Comparison of ENCODE assay signal across 21 cellular contexts in genomic region chr6:131976545-131977061, GRCh38. TPM values are rescaled to one million over a fixed set of nuclear protein-coding genes. Genes with fewer than 3 reads are reported as not detected.
DNase-seq lines count a peak whose midpoint lies in the region; ATAC-seq and TF ChIP-seq lines count a peak whose summit lies in the region.
"Had no signal": no experiment of that assay in that cellular context is flagged by ENCODE, and none has a peak within 500 bp of the region (broad histone marks: within the 10 kb centered on the region; RNA-seq: fewer than 3 reads in every experiment).

No MANE protein-coding gene starts in this region.

- H3K27ac ChIP-seq in heart left ventricle (peak overlapping the region in 1 of 12 donors; percentile 1), tibial artery (peak overlapping the region; percentile 12 to 43)
- H3K27ac ChIP-seq: A549, breast epithelium, prostate gland had no signal

- 30 to 43% (median 36%) methylated on average over 6 of the region's 6 CpGs for WGBS in heart left ventricle, 4 donors

- peak in 3 of 4 donors; percentile 42 to 64 (median 55) for ATAC-seq in heart left ventricle
- ATAC-seq in left colon = peak; percentile 50
- ATAC-seq: A549; natural killer cell; stimulated activated naive CD8-positive, alpha-beta T cell treated with anti-CD3 and anti-CD28 coated beads, Interleukin-15, amount 100 ng/mL, for 72 hours; T-helper 17 cell had no signal

- no peaks in the 10 kb centered on the region for H3K36me3 ChIP-seq in heart left ventricle
- H3K36me3 ChIP-seq in tibial artery = no peaks in the 10 kb centered on the region
- H3K36me3 ChIP-seq: breast epithelium, prostate gland had no signal

- peaks cover 0 to 25% (median 4%) of the 10 kb centered on the region in 12 donors for H3K4me1 ChIP-seq in heart left ventricle
- peaks cover 0 to 55% (median 16%) of the 10 kb centered on the region in 4 donors for H3K4me1 ChIP-seq in tibial artery
- H3K4me1 ChIP-seq: breast epithelium had no signal

- no peak overlapping the region for H3K4me3 ChIP-seq in heart left ventricle
- no peak overlapping the region for H3K4me3 ChIP-seq in cardiac fibroblast (replicated peaks in 1 of 2; ENCODE audit: low read depth in 2 of 2, low read length in 2 of 2)
- no peak overlapping the region for H3K4me3 ChIP-seq in tibial artery
- H3K4me3 ChIP-seq: A549, breast epithelium, prostate gland had no signal

- intact Hi-C loops in heart left ventricle (cut with DNase I) = no loop called here
- intact Hi-C loops in cardiac septum (cut with DNase I) = no loop called here
- intact Hi-C loops in left colon (cut with DNase I, micrococcal nuclease) = no loop called here
- intact Hi-C loops in tibial artery (cut with DNase I; ENCODE audit: low total_unique reads) = no loop called here

- no peak for DNase-seq in heart left ventricle
- no peak for DNase-seq in cardiac septum (ENCODE audit: low spot score)
- DNase-seq in cardiac fibroblast (ENCODE audit: low read depth in 2 of 2) = peak; percentile 88
- no peak for DNase-seq in left colon
- no peak for DNase-seq in tibial artery
- DNase-seq in Ammon's horn (ENCODE audit: low spot score) = no peak
- no peak for DNase-seq in NCI-H510A treated with DMSO at 0.1 percent for 48 hours (lab: John Stamatoyannopoulos, UW)
- DNase-seq in stimulated activated CD4-positive, alpha-beta T cell treated with anti-CD3 and anti-CD28 coated beads, Interleukin-4, amount 100 ng/mL, for 24 hours = no peak
- DNase-seq: activated CD4-positive, alpha-beta T cell treated with anti-CD3 and anti-CD28 coated beads for 1 hour; activated gamma-delta T cell treated with Interleukin-2 at 50 U/mL for 16 hours; CD4-positive, alpha-beta memory T cell; effector CD4-positive, alpha-beta T cell; natural killer cell; NCI-H2171 treated with DMSO at 0.1 percent for 48 hours; NK-92 treated with Interleukin-12 subunit alpha and Interleukin-12 subunit beta, amount 100 ng/mL, for 24 hours; SHP77; stimulated activated naive CD8-positive, alpha-beta T cell treated with anti-CD3 and anti-CD28 coated beads, Interleukin-15, amount 100 ng/mL, for 72 hours; T-helper 17 cell had no signal

- H3K9me3 ChIP-seq in heart left ventricle (no peaks in the 10 kb centered on the region), tibial artery (no peaks in the 10 kb centered on the region)
- H3K9me3 ChIP-seq: A549, breast epithelium, prostate gland had no signal

- no peaks in the 10 kb centered on the region for H3K27me3 ChIP-seq in heart left ventricle
- no peaks in the 10 kb centered on the region for H3K27me3 ChIP-seq in tibial artery
- H3K27me3 ChIP-seq: breast epithelium had no signal

- TF ChIP-seq POLR2A in heart left ventricle (IDR thresholded peaks at IDR 0.05) = no peak

- TF ChIP-seq CTCF in heart left ventricle (IDR thresholded peaks at IDR 0.05) (no peak), cardiac fibroblast (IDR thresholded peaks at IDR 0.05; ENCODE audit: low read depth, low read length) (no peak), tibial artery (IDR thresholded peaks at IDR 0.05) (no peak)

RNA-seq across cellular contexts. Expression of gene CCN2, which starts 25.4 kb away (rescaled TPM):
- total RNA-seq in heart left ventricle (10 to 100 TPM in 8 of 9 donors, 1 to 10 TPM in 1; 8.4 to 90.7 (median 39.0) TPM), cardiac septum (76.5 TPM), left colon (10 to 100 TPM; 34.4 to 37.8 TPM)
- 10 to 100 TPM in 1 of 2 donors, 1 to 10 TPM in 1; 7.8 to 65.6 TPM for polyA plus RNA-seq in heart left ventricle
- total RNA-seq: CD4-positive, alpha-beta memory T cell; natural killer cell had no signal
- polyA plus RNA-seq: CD4-positive, alpha-beta memory T cell had no signal

Comparison
In these comparisons a context has a peak if more than half of its experiments do, and no peak if none do; other contexts are left out.
1. DNase-seq: peak in cardiac fibroblast (2 of 2); none in heart left ventricle (0 of 5), cardiac septum (single experiment), left colon (0 of 2), tibial artery (0 of 2), Ammon's horn (single experiment), NCI-H510A treated with DMSO at 0.1 percent for 48 hours (single experiment) and stimulated activated CD4-positive, alpha-beta T cell treated with anti-CD3 and anti-CD28 coated beads, Interleukin-4, amount 100 ng/mL, for 24 hours (single experiment).